ENCODE assay signal across 8 cellular contexts in genomic region chr9:122099271-122099869, GRCh38. TPM values are rescaled to one million over a fixed set of nuclear protein-coding genes. Genes with fewer than 3 reads are reported as not detected.
DNase-seq lines count a peak whose midpoint lies in the region; ATAC-seq and TF ChIP-seq lines count a peak whose summit lies in the region.

No MANE protein-coding gene starts in this region.

- no peak overlapping the region for H3K18ac ChIP-seq in mesenchymal stem cell (ENCODE audit: low read depth in 1 of 2, low read length in 2 of 2)

- H2BK12ac ChIP-seq in mesenchymal stem cell (ENCODE audit: low read length in 2 of 2): no peak overlapping the region

- H3K9me3 ChIP-seq in mesenchymal stem cell (ENCODE audit: control insufficient read depth, low read length): peaks cover 11% of the 10 kb centered on the region

- no peak overlapping the region for H3K4me2 ChIP-seq in mesenchymal stem cell (ENCODE audit: low read length, poor library complexity, severe bottlenecking)

- DNase-seq in GM13976 (ENCODE audit: low spot score) (peak; percentile 78), NOMO-1 (lab: John Stamatoyannopoulos, UW; ENCODE audit: unreplicated experiment in 2 of 2) (peak; percentile 58 to 62), mesenchymal stem cell (peak; percentile 65), NCI-H526 treated with DMSO at 0.1 percent for 48 hours (lab: John Stamatoyannopoulos, UW) (no peak)
- DNase-seq in activated CD8-positive, alpha-beta memory T cell treated with anti-CD3 and anti-CD28 coated beads for 1 hour (ENCODE audit: extremely low read depth in 1 of 2, low read depth in 1 of 2): peak; percentile 29 to 74
- DNase-seq in effector CD4-positive, alpha-beta T cell: peak; percentile 76
- peak; percentile 32 to 53 for DNase-seq in stimulated activated CD8-positive, alpha-beta memory T cell treated with anti-CD3 and anti-CD28 coated beads, Interleukin-15, amount 100 ng/mL, for 4 hours (ENCODE audit: low read depth in 2 of 2)

- peaks cover 0 to 3% of the 10 kb centered on the region in 2 experiments for H3K27me3 ChIP-seq in mesenchymal stem cell (ENCODE audit: control insufficient read depth in 1 of 2, insufficient read depth in 1 of 2, low read length in 2 of 2)

- no peaks in the 10 kb centered on the region for H3K36me3 ChIP-seq in mesenchymal stem cell (ENCODE audit: control insufficient read depth in 1 of 2, insufficient read depth in 2 of 2, low read depth in 1 of 2, low read length in 2 of 2)

- no peak overlapping the region for H2AK5ac ChIP-seq in mesenchymal stem cell (ENCODE audit: low read length, severe bottlenecking)

- 47% methylated on average over 16 of the region's 16 CpGs for whole genome bisulfite sequencing in mesenchymal stem cell

- no peak overlapping the region for H2BK5ac ChIP-seq in mesenchymal stem cell (ENCODE audit: low read depth, low read length, poor library complexity, severe bottlenecking)

- peak overlapping the region; percentile 30 for H3K9ac ChIP-seq in mesenchymal stem cell (ENCODE audit: low read length)

- H3K14ac ChIP-seq in mesenchymal stem cell (ENCODE audit: low read length in 2 of 2): no peak overlapping the region

- no peak overlapping the region for H3K4ac ChIP-seq in mesenchymal stem cell (ENCODE audit: low read depth in 1 of 2, low read length in 2 of 2)

- peak overlapping the region in 1 of 2 experiments; percentile 52 for H3K4me3 ChIP-seq in mesenchymal stem cell (ENCODE audit: insufficient read depth in 1 of 2, low read depth in 1 of 2, low read length in 2 of 2)

- no peaks in the 10 kb centered on the region for H3K79me1 ChIP-seq in mesenchymal stem cell (replicated peaks; ENCODE audit: low read length, poor library complexity, severe bottlenecking)

- H4K8ac ChIP-seq in mesenchymal stem cell (ENCODE audit: low read length): no peak overlapping the region

- H4K91ac ChIP-seq in mesenchymal stem cell (ENCODE audit: low read length): no peak overlapping the region

- no peak overlapping the region for H2BK120ac ChIP-seq in mesenchymal stem cell (ENCODE audit: low read depth, low read length)

- peak; percentile 73 for ATAC-seq in HG03442 (IDR thresholded peaks at IDR 0.05; ENCODE audit: unreplicated experiment)

- no peak overlapping the region for H3K23ac ChIP-seq in mesenchymal stem cell (ENCODE audit: low read length in 2 of 2)

- in situ Hi-C loops in GM13976 (cut with MboI; ENCODE audit: low sequenced_read_pairs, unreplicated experiment): loop anchor here (10.0 kb wide), 1 partner anchor 255 kb away; no protein-coding TSS in a partner anchor

- peak; percentile 76 for TF ChIP-seq CTCF in GM13976 (IDR thresholded peaks at IDR 0.05; ENCODE audit: borderline replicate concordance, control extremely low read depth, extremely low read depth, insufficient read depth, missing control alignments)

- H3K4me1 ChIP-seq in mesenchymal stem cell (ENCODE audit: control insufficient read depth, insufficient read depth, low read depth, low read length): peaks cover 2% of the 10 kb centered on the region

- no peak overlapping the region for H2BK15ac ChIP-seq in mesenchymal stem cell (ENCODE audit: low read depth, poor library complexity, severe bottlenecking)

- H3K27ac ChIP-seq in mesenchymal stem cell (ENCODE audit: low read length, poor library complexity, severe bottlenecking): no peak overlapping the region

- H2AFZ ChIP-seq in mesenchymal stem cell (ENCODE audit: low read depth, low read length): no peak overlapping the region

RNA-seq across cellular contexts. Expression of gene TTLL11, which starts 6.3 kb away (rescaled TPM):
- 5.2 TPM for polyA plus RNA-seq in mesenchymal stem cell (2013, experiment 1 of 2)
- polyA plus RNA-seq in mesenchymal stem cell (2013, experiment 2 of 2): 5.5 TPM
